In the genomic region with DNA sequence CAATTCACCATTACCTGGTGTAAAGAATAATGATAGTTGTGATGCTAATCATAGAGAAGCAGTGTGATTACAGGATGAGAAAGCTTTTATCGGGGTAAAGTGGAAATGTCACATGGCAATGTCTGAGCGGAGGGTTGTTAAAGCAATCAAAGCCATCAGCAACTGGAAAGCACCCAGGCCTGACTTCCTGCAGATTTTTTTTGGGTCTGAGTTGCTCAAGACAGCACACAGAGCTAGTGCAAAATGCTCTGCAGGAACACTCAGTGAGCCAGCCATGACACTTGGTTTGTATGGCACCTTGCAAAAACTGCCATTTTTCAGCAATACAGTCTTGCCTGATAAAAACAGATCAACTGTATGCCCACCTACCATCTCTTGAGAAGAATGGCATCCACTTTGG, we compare ENCODE assay signal across 24 cellular contexts.
DNase-seq lines count a peak whose midpoint lies in the region; ATAC-seq and TF ChIP-seq lines count a peak whose summit lies in the region.
"Had no signal": no experiment of that assay in that cellular context is flagged by ENCODE, and none has a peak within 500 bp of the region (broad histone marks: within the 10 kb centered on the region; RNA-seq: fewer than 3 reads in every experiment).

No MANE protein-coding gene starts in this region.

- ATAC-seq in GM19438 (IDR thresholded peaks at IDR 0.05; ENCODE audit: low read depth, unreplicated experiment) (peak; percentile 66), gastroesophageal sphincter (no peak)
- ATAC-seq: CD8-positive, alpha-beta T cell; GM23338 had no signal

- peak overlapping the region; percentile 66 to 79 (median 73) for H3K27ac ChIP-seq in gastroesophageal sphincter
- H3K27ac ChIP-seq: 22Rv1, PC-9, SK-N-MC had no signal

- TF ChIP-seq EP300 in gastroesophageal sphincter (IDR thresholded peaks at IDR 0.05), result no peak

- peaks cover 0 to 30% (median 0%) of the 10 kb centered on the region in 3 donors for H3K4me1 ChIP-seq in gastroesophageal sphincter

- 33% methylated on average over 1 of the region's 2 CpGs; no CpG with 5 or more reads in 1 of the 2 donors for WGBS in gastroesophageal sphincter (ENCODE audit: low coverage in 1 of 2), 2 donors

- peak; percentile 44 to 58 for DNase-seq in NCI-H2081 (lab: John Stamatoyannopoulos, UW)
- DNase-seq in NCI-H2081 treated with DMSO at 0.1 percent for 48 hours (lab: John Stamatoyannopoulos, UW), result no peak
- DNase-seq in NCI-H2227 (lab: John Stamatoyannopoulos, UW; ENCODE audit: unreplicated experiment), result peak; percentile 27
- DNase-seq in NCI-H510A (lab: John Stamatoyannopoulos, UW), result no peak
- DNase-seq in HT-29 (ENCODE audit: low spot score), result no peak
- DNase-seq in G401 (ENCODE audit: low spot score), result no peak
- DNase-seq: AML-193; C1 segment of cervical spinal cord; Calu3; CD8-positive, alpha-beta T cell; DMS153; HCEC 1CT; NCI-H1417; NCI-H1930; NCI-H526; PC-9; RPMI8226; SHP77 treated with DMSO at 0.1 percent for 48 hours; SW 1271 had no signal

- no peaks in the 10 kb centered on the region for H3K36me3 ChIP-seq in gastroesophageal sphincter

- TF ChIP-seq POLR2A in gastroesophageal sphincter (IDR thresholded peaks at IDR 0.05), result no peak

- no peak for TF ChIP-seq CTCF in gastroesophageal sphincter (IDR thresholded peaks at IDR 0.05)

- no peak overlapping the region for H3K4me3 ChIP-seq in gastroesophageal sphincter
- H3K4me3 ChIP-seq: GM23338, PC-9, SK-N-MC had no signal

- no peaks in the 10 kb centered on the region for H3K27me3 ChIP-seq in gastroesophageal sphincter

- in situ Hi-C loops in G401 (cut with HindIII; ENCODE audit: low sequenced_read_pairs), result no loop called here

- H3K9me3 ChIP-seq in gastroesophageal sphincter, result no peaks in the 10 kb centered on the region

Comparison
In these comparisons a context has a peak if more than half of its experiments do, and no peak if none do; other contexts are left out.
1. DNase-seq: peak in NCI-H2081 (2 of 2) and NCI-H2227 (single experiment); none in NCI-H2081 treated with DMSO at 0.1 percent for 48 hours (single experiment), NCI-H510A (single experiment), HT-29 (single experiment) and G401 (single experiment).